ENCODE assay signal across 13 cellular contexts in genomic region chr10:86652361-86653202, GRCh38.
A peak's percentile ranks its signal among the peaks of the same experiment; 100 is the strongest.
DNase-seq lines count a peak whose midpoint lies in the region; ATAC-seq, FAIRE-seq and TF ChIP-seq lines count a peak whose summit lies in the region.
"Had no signal": no experiment of that assay in that cellular context is flagged by ENCODE, and none has a peak within 500 bp of the region (broad histone marks: within the 10 kb centered on the region; RNA-seq: fewer than 3 reads in every experiment).

No MANE protein-coding gene starts in this region.

- H3K4me1 ChIP-seq in tibial artery = peaks cover 0 to 41% (median 26%) of the 10 kb centered on the region in 4 donors

- H3K4me3 ChIP-seq in tibial artery = no peak overlapping the region
- H3K4me3 ChIP-seq: esophagus muscularis mucosa had no signal

- H3K27me3 ChIP-seq in tibial artery = no peaks in the 10 kb centered on the region
- H3K27me3 ChIP-seq: esophagus muscularis mucosa had no signal

- intact Hi-C loops in tibial artery (cut with DNase I; ENCODE audit: low total_unique reads) = no loop called here

- peak; percentile 49 for DNase-seq in activated effector memory CD4-positive, alpha-beta T cell treated with anti-CD3 and anti-CD28 coated beads, Interleukin-2, amount 50 U/mL, for 16 hours
- no peak for DNase-seq in activated effector memory CD4-positive, alpha-beta T cell treated with Interleukin-2 at 50 U/mL for 16 hours
- peak; percentile 61 for DNase-seq in NCI-H2107 (lab: John Stamatoyannopoulos, UW)
- peak; percentile 51 for DNase-seq in astrocyte of the hippocampus (ENCODE audit: low read depth, low spot score)
- peak; percentile 16 to 57 for DNase-seq in tibial artery
- no peak for DNase-seq in GM19239 (ENCODE audit: insufficient read length, low spot score)
- DNase-seq in HuH-7 (ENCODE audit: low spot score) = no peak
- DNase-seq: MM.1S; stimulated activated CD4-positive, alpha-beta T cell treated with anti-CD3 and anti-CD28 coated beads, Interleukin-15, amount 100 ng/mL, for 24 hours had no signal

- no peak for TF ChIP-seq POLR2A in GM18505 (IDR thresholded peaks at IDR 0.05; ENCODE audit: borderline replicate concordance, extremely low read depth, insufficient read depth, insufficient read length)

- no peak overlapping the region for H3K27ac ChIP-seq in tibial artery
- H3K27ac ChIP-seq: esophagus muscularis mucosa had no signal

- no peaks in the 10 kb centered on the region for H3K36me3 ChIP-seq in tibial artery
- H3K36me3 ChIP-seq: esophagus muscularis mucosa had no signal

- no peak for TF ChIP-seq CTCF in tibial artery (IDR thresholded peaks at IDR 0.05)

- FAIRE-seq in GM19239 (lab: Jason Lieb, UNC) = no peak

- ATAC-seq in GM18505 (IDR thresholded peaks at IDR 0.05; ENCODE audit: unreplicated experiment) = no peak
- ATAC-seq: naive thymus-derived CD8-positive, alpha-beta T cell; stimulated activated effector memory CD8-positive, alpha-beta T cell treated with anti-CD3 and anti-CD28 coated beads, Interleukin-12 subunit alpha, Interleukin-12 subunit beta, amount 100 ng/mL, for 72 hours had no signal

- no peaks in the 10 kb centered on the region for H3K9me3 ChIP-seq in tibial artery
- H3K9me3 ChIP-seq: esophagus muscularis mucosa had no signal

Comparison
In these comparisons a context has a peak if more than half of its experiments do, and no peak if none do; other contexts are left out.
1. DNase-seq: peak in activated effector memory CD4-positive, alpha-beta T cell treated with anti-CD3 and anti-CD28 coated beads, Interleukin-2, amount 50 U/mL, for 16 hours (single experiment), NCI-H2107 (single experiment), astrocyte of the hippocampus (single experiment) and tibial artery (2 of 2); none in activated effector memory CD4-positive, alpha-beta T cell treated with Interleukin-2 at 50 U/mL for 16 hours (single experiment), GM19239 (single experiment) and HuH-7 (single experiment).